In the genomic region with DNA sequence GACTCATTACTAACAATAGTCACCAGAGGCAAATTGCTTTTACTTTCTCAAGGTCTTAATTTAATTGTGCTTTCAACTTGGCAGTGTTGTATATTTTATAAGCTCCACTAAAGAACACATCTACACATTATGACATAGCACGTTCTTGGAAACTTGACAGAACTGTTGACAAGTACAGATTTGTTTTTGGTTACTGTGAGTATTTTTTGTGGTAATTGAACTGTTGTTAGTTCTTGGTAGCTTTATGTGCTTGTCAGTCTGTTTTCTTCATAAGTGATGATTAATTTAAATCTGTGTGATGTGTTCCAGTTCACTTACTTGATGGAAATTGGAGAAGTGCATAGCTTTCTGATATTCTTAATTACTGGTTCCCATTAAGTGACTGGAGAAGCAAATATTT, we compare ENCODE assay signal across 23 cellular contexts.
A peak's percentile ranks its signal among the peaks of the same experiment; 100 is the strongest.
DNase-seq lines count a peak whose midpoint lies in the region; ATAC-seq and TF ChIP-seq lines count a peak whose summit lies in the region.
"Had no signal": no experiment of that assay in that cellular context is flagged by ENCODE, and none has a peak within 500 bp of the region (broad histone marks: within the 10 kb centered on the region; RNA-seq: fewer than 3 reads in every experiment).

No MANE protein-coding gene starts in this region.

- H3K4me3 ChIP-seq in rectal smooth muscle tissue (ENCODE audit: low read length) (no peak overlapping the region), ascending aorta (no peak overlapping the region)
- H3K4me3 ChIP-seq: dorsolateral prefrontal cortex, hepatocyte, MG63 had no signal

- H3K4me1 ChIP-seq in rectal smooth muscle tissue (ENCODE audit: control insufficient read depth, insufficient read depth, low read length): peaks cover 6% of the 10 kb centered on the region
- peaks cover 0 to 16% of the 10 kb centered on the region in 2 donors for H3K4me1 ChIP-seq in ascending aorta

- H3K27ac ChIP-seq in rectal smooth muscle tissue (ENCODE audit: low read depth, low read length): peak overlapping the region; percentile 38
- H3K27ac ChIP-seq in ascending aorta: peak overlapping the region in 1 of 2 donors; percentile 20
- H3K27ac ChIP-seq: dorsolateral prefrontal cortex, hepatocyte had no signal

- H3K36me3 ChIP-seq in rectal smooth muscle tissue (ENCODE audit: control insufficient read depth, insufficient read depth, low read length): no peaks in the 10 kb centered on the region
- no peaks in the 10 kb centered on the region for H3K36me3 ChIP-seq in ascending aorta
- H3K36me3 ChIP-seq: MG63 had no signal

- no peak overlapping the region for H3K9ac ChIP-seq in rectal smooth muscle tissue (ENCODE audit: low read length)

- peak; percentile 44 for DNase-seq in NCI-H2171 treated with DMSO at 0.1 percent for 48 hours (lab: John Stamatoyannopoulos, UW)
- no peak for DNase-seq in NCI-H2171 (lab: John Stamatoyannopoulos, UW)
- no peak for DNase-seq in ascending aorta (ENCODE audit: low spot score in 2 of 2)
- no peak for DNase-seq in NCI-H524 (lab: John Stamatoyannopoulos, UW)
- DNase-seq: activated B cell treated with CpG ODN at 0.5 μM for 24 hours; activated CD4-positive, alpha-beta T cell treated with anti-CD3 and anti-CD28 coated beads, Interleukin-2, amount 50 U/mL, for 48 hours; activated CD8-positive, alpha-beta memory T cell treated with anti-CD3 and anti-CD28 coated beads, Interleukin-2, amount 50 U/mL, for 48 hours; cerebellar nuclear complex; dorsolateral prefrontal cortex; foreskin melanocyte; MG63; natural killer cell; NCI-H2227 treated with DMSO at 0.1 percent for 48 hours; right cardiac atrium; stimulated activated CD4-positive, alpha-beta T cell treated with anti-CD3 and anti-CD28 coated beads, Interleukin-4, amount 100 ng/mL, for 1 hour; T1000 had no signal

- intact Hi-C loops in ascending aorta (cut with DNase I): no loop called here

- no peak for TF ChIP-seq CTCF in ascending aorta (IDR thresholded peaks at IDR 0.05)

- TF ChIP-seq EP300 in Ishikawa (IDR thresholded peaks at IDR 0.05; ENCODE audit: borderline replicate concordance): 0 out of 2 replicates have a peak, but pooled peaks have one; percentile 32

- ATAC-seq in esophagus mucosa: peak; percentile 39
- ATAC-seq in GM19395 (IDR thresholded peaks at IDR 0.05; ENCODE audit: unreplicated experiment): no peak
- ATAC-seq: natural killer cell; right cardiac atrium; Right ventricle myocardium inferior; stimulated activated memory B cell treated with anti-CD40 and anti-IgM and Interleukin-4, amounts not matched to agents 10 μg/mL and 1 μg/mL and 100 μg/mL, for 72 hours had no signal

- no peaks in the 10 kb centered on the region for H3K9me3 ChIP-seq in ascending aorta
- H3K9me3 ChIP-seq: MG63 had no signal

- no peaks in the 10 kb centered on the region for H3K27me3 ChIP-seq in rectal smooth muscle tissue (ENCODE audit: control insufficient read depth, insufficient read depth, low read length)
- H3K27me3 ChIP-seq in ascending aorta: no peaks in the 10 kb centered on the region
- H3K27me3 ChIP-seq: dorsolateral prefrontal cortex, hepatocyte, MG63 had no signal

- no peak for TF ChIP-seq RAD21 in Ishikawa (IDR thresholded peaks at IDR 0.05; ENCODE audit: low read depth)

TF ChIP-seq in Ishikawa, 13 proteins besides CTCF, POLR2A, EP300 and RAD21:
- TF ChIP-seq FOXM1 (IDR thresholded peaks at IDR 0.05; ENCODE audit: borderline replicate concordance, low read depth) (no peak), TCF12 (IDR thresholded peaks at IDR 0.05; ENCODE audit: low read depth) (peak; percentile 27; the same call in 1 of the 2 replicates), NFIC (IDR thresholded peaks at IDR 0.05) (peak; percentile 64; the same call in 1 of the 2 replicates), TAF1 (IDR thresholded peaks at IDR 0.05; ENCODE audit: low read depth) (no peak)
- TF ChIP-seq, protein P1, sequence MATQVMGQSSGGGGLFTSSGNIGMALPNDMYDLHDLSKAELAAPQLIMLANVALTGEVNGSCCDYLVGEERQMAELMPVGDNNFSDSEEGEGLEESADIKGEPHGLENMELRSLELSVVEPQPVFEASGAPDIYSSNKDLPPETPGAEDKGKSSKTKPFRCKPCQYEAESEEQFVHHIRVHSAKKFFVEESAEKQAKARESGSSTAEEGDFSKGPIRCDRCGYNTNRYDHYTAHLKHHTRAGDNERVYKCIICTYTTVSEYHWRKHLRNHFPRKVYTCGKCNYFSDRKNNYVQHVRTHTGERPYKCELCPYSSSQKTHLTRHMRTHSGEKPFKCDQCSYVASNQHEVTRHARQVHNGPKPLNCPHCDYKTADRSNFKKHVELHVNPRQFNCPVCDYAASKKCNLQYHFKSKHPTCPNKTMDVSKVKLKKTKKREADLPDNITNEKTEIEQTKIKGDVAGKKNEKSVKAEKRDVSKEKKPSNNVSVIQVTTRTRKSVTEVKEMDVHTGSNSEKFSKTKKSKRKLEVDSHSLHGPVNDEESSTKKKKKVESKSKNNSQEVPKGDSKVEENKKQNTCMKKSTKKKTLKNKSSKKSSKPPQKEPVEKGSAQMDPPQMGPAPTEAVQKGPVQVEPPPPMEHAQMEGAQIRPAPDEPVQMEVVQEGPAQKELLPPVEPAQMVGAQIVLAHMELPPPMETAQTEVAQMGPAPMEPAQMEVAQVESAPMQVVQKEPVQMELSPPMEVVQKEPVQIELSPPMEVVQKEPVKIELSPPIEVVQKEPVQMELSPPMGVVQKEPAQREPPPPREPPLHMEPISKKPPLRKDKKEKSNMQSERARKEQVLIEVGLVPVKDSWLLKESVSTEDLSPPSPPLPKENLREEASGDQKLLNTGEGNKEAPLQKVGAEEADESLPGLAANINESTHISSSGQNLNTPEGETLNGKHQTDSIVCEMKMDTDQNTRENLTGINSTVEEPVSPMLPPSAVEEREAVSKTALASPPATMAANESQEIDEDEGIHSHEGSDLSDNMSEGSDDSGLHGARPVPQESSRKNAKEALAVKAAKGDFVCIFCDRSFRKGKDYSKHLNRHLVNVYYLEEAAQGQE (IDR thresholded peaks at IDR 0.05; ENCODE audit: low read depth): no peak
